ENCODE assay signal across 19 cellular contexts in the genomic region with DNA sequence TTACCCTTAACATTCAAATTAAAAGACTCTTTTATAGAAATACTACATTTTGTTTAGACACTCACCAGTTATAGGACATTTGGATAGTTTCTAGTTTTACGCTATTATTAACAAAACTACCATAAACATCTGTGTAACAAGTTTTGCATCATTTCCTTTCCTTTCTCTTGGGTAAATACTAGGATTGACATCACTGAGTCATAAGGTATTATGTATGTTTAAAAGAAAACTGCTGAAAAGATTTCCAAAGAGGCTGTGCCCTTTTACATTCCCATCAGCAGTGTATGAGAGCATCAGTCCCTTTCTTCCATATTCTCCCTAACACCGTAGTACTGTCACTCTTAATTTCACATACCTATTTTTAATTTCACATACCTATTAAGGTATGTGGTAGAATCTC.
DNase-seq lines count a peak whose midpoint lies in the region; ATAC-seq and TF ChIP-seq lines count a peak whose summit lies in the region.
"Had no signal": no experiment of that assay in that cellular context is flagged by ENCODE, and none has a peak within 500 bp of the region (broad histone marks: within the 10 kb centered on the region; RNA-seq: fewer than 3 reads in every experiment).

No MANE protein-coding gene starts in this region.

- WGBS in smooth muscle cell (ENCODE audit: low lambda C conversion rate): 68% methylated on average over 2 of the region's 2 CpGs

- peaks cover 38% of the 10 kb centered on the region for H3K36me3 Mint-ChIP-seq in activated naive CD8-positive, alpha-beta T cell treated with anti-CD3 and anti-CD28 coated beads, Interleukin-2, amount 50 U/mL, for 24 hours (ENCODE audit: low read depth)
- peaks cover 24% of the 10 kb centered on the region for H3K36me3 Mint-ChIP-seq in activated naive CD8-positive, alpha-beta T cell treated with anti-CD3 and anti-CD28 coated beads for 36 hours

- H3K27ac ChIP-seq in smooth muscle cell (ENCODE audit: low read depth): peak overlapping the region; percentile 47
- H3K27ac ChIP-seq: SJCRH30 had no signal

- DNase-seq in activated naive CD8-positive, alpha-beta T cell treated with anti-CD3 and anti-CD28 coated beads, Interleukin-2, amount 50 U/mL, for 24 hours: no peak
- no peak for DNase-seq in activated naive CD8-positive, alpha-beta T cell treated with anti-CD3 and anti-CD28 coated beads for 36 hours
- DNase-seq in amniotic epithelial cell (ENCODE audit: low read depth) (peak; percentile 73), fibroblast of pulmonary artery (ENCODE audit: low read depth) (peak; percentile 83), smooth muscle cell (lab: John Stamatoyannopoulos, UW; ENCODE audit: unreplicated experiment) (no peak), amygdala (lab: John Stamatoyannopoulos, UW) (no peak)
- DNase-seq: activated CD4-positive, alpha-beta T cell treated with anti-CD3 and anti-CD28 coated beads, Interleukin-2, amount 10 ng/mL, durations not matched to agents 24 days and 14 days; CD4-positive, CD25-positive, alpha-beta regulatory T cell; H7; hippocampal formation; NCI-H1092 treated with DMSO at 0.1 percent for 48 hours; nucleus accumbens; SJCRH30; stimulated activated naive B cell treated with anti-CD40 and anti-IgM and Interleukin-4, amounts not matched to agents 10 μg/mL and 1 μg/mL and 100 μg/mL, for 72 hours; T-helper 9 cell had no signal

- no peak overlapping the region for H3K4me2 ChIP-seq in smooth muscle cell

- no peaks in the 10 kb centered on the region for H3K4me1 Mint-ChIP-seq in activated naive CD8-positive, alpha-beta T cell treated with anti-CD3 and anti-CD28 coated beads, Interleukin-2, amount 50 U/mL, for 24 hours
- H3K4me1 Mint-ChIP-seq in activated naive CD8-positive, alpha-beta T cell treated with anti-CD3 and anti-CD28 coated beads for 36 hours: peaks cover 11% of the 10 kb centered on the region

- ATAC-seq in activated naive CD8-positive, alpha-beta T cell treated with anti-CD3 and anti-CD28 coated beads, Interleukin-2, amount 50 U/mL, for 24 hours: no peak
- ATAC-seq in GM21381 (IDR thresholded peaks at IDR 0.05; ENCODE audit: unreplicated experiment) (no peak), GM19467 (IDR thresholded peaks at IDR 0.05; ENCODE audit: unreplicated experiment) (no peak)
- ATAC-seq: stimulated activated naive B cell treated with anti-CD40 and anti-IgM and Interleukin-4, amounts not matched to agents 10 μg/mL and 1 μg/mL and 100 μg/mL, for 72 hours had no signal

- H3K36me3 ChIP-seq in smooth muscle cell (ENCODE audit: low read depth): peaks cover 21% of the 10 kb centered on the region

- H3K27ac Mint-ChIP-seq in activated naive CD8-positive, alpha-beta T cell treated with anti-CD3 and anti-CD28 coated beads, Interleukin-2, amount 50 U/mL, for 24 hours: peak overlapping the region; percentile 49
- H3K27ac Mint-ChIP-seq in activated naive CD8-positive, alpha-beta T cell treated with anti-CD3 and anti-CD28 coated beads for 36 hours: no peak overlapping the region
- H3K27ac Mint-ChIP-seq: activated CD4-positive, alpha-beta T cell treated with anti-CD3 and anti-CD28 coated beads, Interleukin-2, amount 10 ng/mL, durations not matched to agents 24 days and 14 days; activated naive CD8-positive, alpha-beta T cell; stimulated activated naive B cell treated with anti-CD40 and anti-IgM and Interleukin-4, amounts not matched to agents 10 μg/mL and 1 μg/mL and 100 μg/mL, for 72 hours; type B pancreatic cell had no signal

- peaks cover 8% of the 10 kb centered on the region for H3K79me2 ChIP-seq in smooth muscle cell (ENCODE audit: low read depth)

- H4K20me1 ChIP-seq in smooth muscle cell (ENCODE audit: low read depth): peaks cover 42% of the 10 kb centered on the region

- TF ChIP-seq CTCF in fibroblast of pulmonary artery (IDR thresholded peaks at IDR 0.05; ENCODE audit: low read length, missing control alignments): no peak
- no peak for TF ChIP-seq CTCF in smooth muscle cell (IDR thresholded peaks at IDR 0.05; ENCODE audit: borderline replicate concordance, insufficient read depth, poor library complexity, severe bottlenecking)

- no peaks in the 10 kb centered on the region for H3F3A ChIP-seq in smooth muscle cell (ENCODE audit: low read depth)

- no peaks in the 10 kb centered on the region for H3K27me3 Mint-ChIP-seq in activated naive CD8-positive, alpha-beta T cell treated with anti-CD3 and anti-CD28 coated beads, Interleukin-2, amount 50 U/mL, for 24 hours
- H3K27me3 Mint-ChIP-seq in activated naive CD8-positive, alpha-beta T cell treated with anti-CD3 and anti-CD28 coated beads for 36 hours: no peaks in the 10 kb centered on the region
- H3K27me3 Mint-ChIP-seq: activated CD4-positive, alpha-beta T cell treated with anti-CD3 and anti-CD28 coated beads, Interleukin-2, amount 10 ng/mL, durations not matched to agents 24 days and 14 days; activated naive CD8-positive, alpha-beta T cell; CD4-positive, CD25-positive, alpha-beta regulatory T cell; stimulated activated naive B cell treated with anti-CD40 and anti-IgM and Interleukin-4, amounts not matched to agents 10 μg/mL and 1 μg/mL and 100 μg/mL, for 72 hours; type B pancreatic cell had no signal

- H3K4me3 Mint-ChIP-seq in activated naive CD8-positive, alpha-beta T cell treated with anti-CD3 and anti-CD28 coated beads, Interleukin-2, amount 50 U/mL, for 24 hours: no peak overlapping the region
- H3K4me3 Mint-ChIP-seq in activated naive CD8-positive, alpha-beta T cell treated with anti-CD3 and anti-CD28 coated beads for 36 hours: no peak overlapping the region
- H3K4me3 Mint-ChIP-seq: activated CD4-positive, alpha-beta T cell treated with anti-CD3 and anti-CD28 coated beads, Interleukin-2, amount 10 ng/mL, durations not matched to agents 24 days and 14 days; activated naive CD8-positive, alpha-beta T cell; CD4-positive, CD25-positive, alpha-beta regulatory T cell; stimulated activated naive B cell treated with anti-CD40 and anti-IgM and Interleukin-4, amounts not matched to agents 10 μg/mL and 1 μg/mL and 100 μg/mL, for 72 hours; type B pancreatic cell had no signal

- no peak overlapping the region for H2AFZ ChIP-seq in smooth muscle cell (ENCODE audit: low read depth)

- H3K9ac ChIP-seq in smooth muscle cell (ENCODE audit: low read depth): no peak overlapping the region

- H3K4me3 ChIP-seq in fibroblast of pulmonary artery (replicated peaks; ENCODE audit: low read depth, low read length) (no peak overlapping the region), smooth muscle cell (no peak overlapping the region)
- H3K4me3 ChIP-seq: SJCRH30 had no signal

- H3K9me3 ChIP-seq in smooth muscle cell (replicated peaks; ENCODE audit: low read depth): no peaks in the 10 kb centered on the region
- H3K9me3 ChIP-seq: SJCRH30 had no signal

- H3K9me3 Mint-ChIP-seq in activated naive CD8-positive, alpha-beta T cell treated with anti-CD3 and anti-CD28 coated beads, Interleukin-2, amount 50 U/mL, for 24 hours: no peaks in the 10 kb centered on the region
- no peaks in the 10 kb centered on the region for H3K9me3 Mint-ChIP-seq in activated naive CD8-positive, alpha-beta T cell treated with anti-CD3 and anti-CD28 coated beads for 36 hours
- H3K9me3 Mint-ChIP-seq: CD4-positive, CD25-positive, alpha-beta regulatory T cell; stimulated activated naive B cell treated with anti-CD40 and anti-IgM and Interleukin-4, amounts not matched to agents 10 μg/mL and 1 μg/mL and 100 μg/mL, for 72 hours; type B pancreatic cell had no signal

- peaks cover 5% of the 10 kb centered on the region for H3K4me1 ChIP-seq in smooth muscle cell (ENCODE audit: low read depth)
- H3K4me1 ChIP-seq: SJCRH30 had no signal

- H3K27me3 ChIP-seq in smooth muscle cell (ENCODE audit: low read depth): no peaks in the 10 kb centered on the region
- H3K27me3 ChIP-seq: SJCRH30 had no signal

Comparison
In these comparisons a context has a peak if more than half of its experiments do, and no peak if none do; other contexts are left out.
1. DNase-seq: peak in amniotic epithelial cell (single experiment) and fibroblast of pulmonary artery (single experiment); none in activated naive CD8-positive, alpha-beta T cell treated with anti-CD3 and anti-CD28 coated beads, Interleukin-2, amount 50 U/mL, for 24 hours (single experiment), activated naive CD8-positive, alpha-beta T cell treated with anti-CD3 and anti-CD28 coated beads for 36 hours (single experiment), smooth muscle cell (single experiment) and amygdala (0 of 56).